In the genomic region with DNA sequence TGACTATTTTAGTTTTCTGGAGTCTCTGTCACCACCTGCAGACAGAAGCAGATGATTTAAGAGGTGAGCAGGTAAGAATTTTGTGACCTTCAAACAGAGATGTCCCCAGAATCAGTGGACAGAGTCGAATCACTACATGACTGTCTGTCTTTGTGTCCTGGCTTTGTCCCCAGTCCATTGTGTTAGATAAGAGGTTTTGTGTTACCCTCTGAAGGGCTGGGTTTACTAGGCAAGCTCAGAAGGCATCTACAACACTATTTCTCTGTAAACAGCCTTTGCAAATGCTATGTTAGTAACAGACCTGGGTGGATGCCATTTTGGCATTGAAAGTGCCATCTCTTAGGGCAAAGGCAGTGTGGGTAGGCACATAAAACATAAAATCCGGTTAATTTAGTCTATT, we compare ENCODE assay signal across 13 cellular contexts.
"Had no signal": no experiment of that assay in that cellular context is flagged by ENCODE, and none has a peak within 500 bp of the region (broad histone marks: within the 10 kb centered on the region; RNA-seq: fewer than 3 reads in every experiment).

No MANE protein-coding gene starts in this region.

- H3K4me3 Mint-ChIP-seq: activated T-helper 17 cell treated with anti-CD3 and anti-CD28 coated beads, Interleukin-2, amount 50 U/mL, for 72 hours; neural crest cell had no signal

- H3K4me1 Mint-ChIP-seq: activated T-helper 17 cell treated with anti-CD3 and anti-CD28 coated beads, Interleukin-2, amount 50 U/mL, for 72 hours had no signal

- DNase-seq: activated CD4-positive, alpha-beta T cell treated with anti-CD3 and anti-CD28 coated beads, Interleukin-2, amount 50 U/mL, for 4 hours; activated CD4-positive, CD25-positive, alpha-beta regulatory T cell treated with anti-CD3 and anti-CD28 coated beads, Interleukin-2, amount 50 U/mL, for 72 hours; activated naive CD4-positive, alpha-beta T cell treated with Interleukin-2 at 50 U/mL for 16 hours; activated T-cell treated with anti-CD3 and anti-CD28 coated beads for 4 hours; anterior cingulate cortex; brain microvascular endothelial cell; foreskin melanocyte; heart left ventricle; left colon; stimulated activated CD4-positive, alpha-beta T cell treated with anti-CD3 and anti-CD28 coated beads, Interleukin-1b, Interleukin-23, amount 100 ng/mL, for 48 hours; stomach had no signal

- H3K9me3 Mint-ChIP-seq: activated T-helper 17 cell treated with anti-CD3 and anti-CD28 coated beads, Interleukin-2, amount 50 U/mL, for 72 hours; neural crest cell had no signal

- H3K27ac Mint-ChIP-seq: activated T-helper 17 cell treated with anti-CD3 and anti-CD28 coated beads, Interleukin-2, amount 50 U/mL, for 72 hours had no signal

- ATAC-seq: activated T-helper 17 cell treated with anti-CD3 and anti-CD28 coated beads, Interleukin-2, amount 50 U/mL, for 72 hours; left colon had no signal
